In genomic region chr1:197360068-197360467, GRCh38 we compare ENCODE assay signal across 17 cellular contexts.
DNase-seq lines count a peak whose midpoint lies in the region; ATAC-seq and TF ChIP-seq lines count a peak whose summit lies in the region.
"Had no signal": no experiment of that assay in that cellular context is flagged by ENCODE, and none has a peak within 500 bp of the region (broad histone marks: within the 10 kb centered on the region; RNA-seq: fewer than 3 reads in every experiment).

No MANE protein-coding gene starts in this region.

- DNase-seq in GM23338 (ENCODE audit: low spot score) (no peak), NCI-H446 treated with DMSO at 0.1 percent for 48 hours (lab: John Stamatoyannopoulos, UW) (peak; percentile 7), choroid plexus epithelial cell (ENCODE audit: low read depth) (peak; percentile 67), skeletal muscle cell (ENCODE audit: low read depth) (peak; percentile 81), NCI-H1436 (lab: John Stamatoyannopoulos, UW) (no peak), T-helper 1 cell (no peak)
- no peak for DNase-seq in activated CD4-positive, CD25-positive, alpha-beta regulatory T cell (lab: John Stamatoyannopoulos, UW)
- DNase-seq: CD4-positive, CD25-positive, alpha-beta regulatory T cell; DND-41; NCI-H1105; NCI-H510A treated with DMSO at 0.1 percent for 48 hours; NCI-H774; OCI-M1; SJCRH30 had no signal

- peak overlapping the region; percentile 23; the same call in 1 of the 2 replicates for H2AFZ ChIP-seq in GM23338

- no peak overlapping the region for H3K27ac ChIP-seq in GM23338 (ENCODE audit: low read depth)
- H3K27ac ChIP-seq: KMS-11, SJCRH30 had no signal

- H3K79me2 ChIP-seq in GM23338 (replicated peaks; ENCODE audit: insufficient read depth): no peaks in the 10 kb centered on the region

- H3K27me3 ChIP-seq in GM23338 (ENCODE audit: insufficient read depth): no peaks in the 10 kb centered on the region
- H3K27me3 ChIP-seq: SJCRH30 had no signal

- TF ChIP-seq CTCF in GM23338 (conservative IDR thresholded peaks at IDR 0.05; ENCODE audit: low read depth in 2 of 2): no peak
- TF ChIP-seq CTCF in choroid plexus epithelial cell (conservative IDR thresholded peaks at IDR 0.05; ENCODE audit: low read depth, low read length): no peak

- H3F3A ChIP-seq in GM23338 (replicated peaks; ENCODE audit: low read depth): no peaks in the 10 kb centered on the region

- H3K4me3 ChIP-seq in GM23338: no peak overlapping the region
- H3K4me3 ChIP-seq in choroid plexus epithelial cell (ENCODE audit: low read depth, low read length): no peak overlapping the region
- no peak overlapping the region for H3K4me3 ChIP-seq in skeletal muscle cell (ENCODE audit: low read depth, low read length)
- H3K4me3 ChIP-seq: GM12878, HAP-1, SJCRH30 had no signal

- no peaks in the 10 kb centered on the region for H3K4me1 ChIP-seq in GM23338 (ENCODE audit: insufficient read depth)
- H3K4me1 ChIP-seq: HAP-1, SJCRH30 had no signal

- no peak overlapping the region for H3K4me3 Mint-ChIP-seq in GM23338

- H3K4me1 Mint-ChIP-seq in GM23338: no peaks in the 10 kb centered on the region
- H3K4me1 Mint-ChIP-seq: CD4-positive, CD25-positive, alpha-beta regulatory T cell had no signal

- no peaks in the 10 kb centered on the region for H3K36me3 ChIP-seq in GM23338 (ENCODE audit: insufficient read depth)
- H3K36me3 ChIP-seq: HAP-1, SJCRH30 had no signal

- no peaks in the 10 kb centered on the region for H3K9me2 ChIP-seq in GM23338 (ENCODE audit: insufficient read depth)

- ATAC-seq in GM23338: no peak
- ATAC-seq: GM12878 had no signal

- no peaks in the 10 kb centered on the region for H4K20me1 ChIP-seq in GM23338 (replicated peaks; ENCODE audit: insufficient read depth)

- H3K27me3 Mint-ChIP-seq in GM23338 (ENCODE audit: insufficient read depth, low read depth, poor library complexity): no peaks in the 10 kb centered on the region

- no peaks in the 10 kb centered on the region for H3K36me3 Mint-ChIP-seq in GM23338 (ENCODE audit: low read depth)
- H3K36me3 Mint-ChIP-seq: CD4-positive, CD25-positive, alpha-beta regulatory T cell had no signal

- no peaks in the 10 kb centered on the region for H3K9me3 Mint-ChIP-seq in GM23338
- H3K9me3 Mint-ChIP-seq: CD4-positive, CD25-positive, alpha-beta regulatory T cell had no signal

- H3K4me2 ChIP-seq in GM23338: no peak overlapping the region
- H3K4me2 ChIP-seq: KMS-11 had no signal

- peak overlapping the region; percentile 55; the same call in 1 of the 2 replicates for H3K27ac Mint-ChIP-seq in GM23338
- H3K27ac Mint-ChIP-seq: CD4-positive, CD25-positive, alpha-beta regulatory T cell had no signal

TF ChIP-seq in GM23338, 12 proteins besides CTCF, POLR2A, EP300 and RAD21 (continues in another document):
- TF ChIP-seq, protein P1, sequence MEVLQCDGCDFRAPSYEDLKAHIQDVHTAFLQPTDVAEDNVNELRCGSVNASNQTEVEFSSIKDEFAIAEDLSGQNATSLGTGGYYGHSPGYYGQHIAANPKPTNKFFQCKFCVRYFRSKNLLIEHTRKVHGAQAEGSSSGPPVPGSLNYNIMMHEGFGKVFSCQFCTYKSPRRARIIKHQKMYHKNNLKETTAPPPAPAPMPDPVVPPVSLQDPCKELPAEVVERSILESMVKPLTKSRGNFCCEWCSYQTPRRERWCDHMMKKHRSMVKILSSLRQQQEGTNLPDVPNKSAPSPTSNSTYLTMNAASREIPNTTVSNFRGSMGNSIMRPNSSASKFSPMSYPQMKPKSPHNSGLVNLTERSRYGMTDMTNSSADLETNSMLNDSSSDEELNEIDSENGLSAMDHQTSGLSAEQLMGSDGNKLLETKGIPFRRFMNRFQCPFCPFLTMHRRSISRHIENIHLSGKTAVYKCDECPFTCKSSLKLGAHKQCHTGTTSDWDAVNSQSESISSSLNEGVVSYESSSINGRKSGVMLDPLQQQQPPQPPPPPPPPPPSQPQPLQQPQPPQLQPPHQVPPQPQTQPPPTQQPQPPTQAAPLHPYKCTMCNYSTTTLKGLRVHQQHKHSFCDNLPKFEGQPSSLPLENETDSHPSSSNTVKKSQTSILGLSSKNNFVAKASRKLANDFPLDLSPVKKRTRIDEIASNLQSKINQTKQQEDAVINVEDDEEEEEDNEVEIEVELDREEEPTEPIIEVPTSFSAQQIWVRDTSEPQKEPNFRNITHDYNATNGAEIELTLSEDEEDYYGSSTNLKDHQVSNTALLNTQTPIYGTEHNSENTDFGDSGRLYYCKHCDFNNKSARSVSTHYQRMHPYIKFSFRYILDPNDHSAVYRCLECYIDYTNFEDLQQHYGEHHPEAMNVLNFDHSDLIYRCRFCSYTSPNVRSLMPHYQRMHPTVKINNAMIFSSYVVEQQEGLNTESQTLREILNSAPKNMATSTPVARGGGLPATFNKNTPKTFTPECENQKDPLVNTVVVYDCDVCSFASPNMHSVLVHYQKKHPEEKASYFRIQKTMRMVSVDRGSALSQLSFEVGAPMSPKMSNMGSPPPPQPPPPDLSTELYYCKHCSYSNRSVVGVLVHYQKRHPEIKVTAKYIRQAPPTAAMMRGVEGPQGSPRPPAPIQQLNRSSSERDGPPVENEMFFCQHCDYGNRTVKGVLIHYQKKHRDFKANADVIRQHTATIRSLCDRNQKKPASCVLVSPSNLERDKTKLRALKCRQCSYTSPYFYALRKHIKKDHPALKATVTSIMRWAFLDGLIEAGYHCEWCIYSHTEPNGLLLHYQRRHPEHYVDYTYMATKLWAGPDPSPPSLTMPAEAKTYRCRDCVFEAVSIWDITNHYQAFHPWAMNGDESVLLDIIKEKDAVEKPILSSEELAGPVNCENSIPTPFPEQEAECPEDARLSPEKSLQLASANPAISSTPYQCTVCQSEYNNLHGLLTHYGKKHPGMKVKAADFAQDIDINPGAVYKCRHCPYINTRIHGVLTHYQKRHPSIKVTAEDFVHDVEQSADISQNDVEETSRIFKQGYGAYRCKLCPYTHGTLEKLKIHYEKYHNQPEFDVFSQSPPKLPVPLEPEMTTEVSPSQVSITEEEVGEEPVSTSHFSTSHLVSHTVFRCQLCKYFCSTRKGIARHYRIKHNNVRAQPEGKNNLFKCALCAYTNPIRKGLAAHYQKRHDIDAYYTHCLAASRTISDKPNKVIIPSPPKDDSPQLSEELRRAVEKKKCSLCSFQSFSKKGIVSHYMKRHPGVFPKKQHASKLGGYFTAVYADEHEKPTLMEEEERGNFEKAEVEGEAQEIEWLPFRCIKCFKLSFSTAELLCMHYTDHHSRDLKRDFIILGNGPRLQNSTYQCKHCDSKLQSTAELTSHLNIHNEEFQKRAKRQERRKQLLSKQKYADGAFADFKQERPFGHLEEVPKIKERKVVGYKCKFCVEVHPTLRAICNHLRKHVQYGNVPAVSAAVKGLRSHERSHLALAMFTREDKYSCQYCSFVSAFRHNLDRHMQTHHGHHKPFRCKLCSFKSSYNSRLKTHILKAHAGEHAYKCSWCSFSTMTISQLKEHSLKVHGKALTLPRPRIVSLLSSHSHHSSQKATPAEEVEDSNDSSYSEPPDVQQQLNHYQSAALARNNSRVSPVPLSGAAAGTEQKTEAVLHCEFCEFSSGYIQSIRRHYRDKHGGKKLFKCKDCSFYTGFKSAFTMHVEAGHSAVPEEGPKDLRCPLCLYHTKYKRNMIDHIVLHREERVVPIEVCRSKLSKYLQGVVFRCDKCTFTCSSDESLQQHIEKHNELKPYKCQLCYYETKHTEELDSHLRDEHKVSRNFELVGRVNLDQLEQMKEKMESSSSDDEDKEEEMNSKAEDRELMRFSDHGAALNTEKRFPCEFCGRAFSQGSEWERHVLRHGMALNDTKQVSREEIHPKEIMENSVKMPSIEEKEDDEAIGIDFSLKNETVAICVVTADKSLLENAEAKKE (CRISPR knock-in tag; IDR thresholded peaks at IDR 0.05): no peak
- TF ChIP-seq JUNB (IDR thresholded peaks at IDR 0.05; ENCODE audit: unreplicated experiment) (no peak), EZH2phosphoT487 (IDR thresholded peaks at IDR 0.05; ENCODE audit: unreplicated experiment) (no peak), POLR2AphosphoS5 (IDR thresholded peaks at IDR 0.05; ENCODE audit: low read depth) (no peak), STAT1 (IDR thresholded peaks at IDR 0.05; ENCODE audit: unreplicated experiment) (no peak), ZNF114 (CRISPR knock-in tag; IDR thresholded peaks at IDR 0.05) (no peak), EZH2 (IDR thresholded peaks at IDR 0.05; ENCODE audit: low read depth, unreplicated experiment) (no peak), ZNF331 (CRISPR knock-in tag; IDR thresholded peaks at IDR 0.05; ENCODE audit: low read depth) (no peak), CREB1 (CRISPR knock-in tag; IDR thresholded peaks at IDR 0.05; ENCODE audit: low read depth) (no peak)
- TF ChIP-seq, protein P2, sequence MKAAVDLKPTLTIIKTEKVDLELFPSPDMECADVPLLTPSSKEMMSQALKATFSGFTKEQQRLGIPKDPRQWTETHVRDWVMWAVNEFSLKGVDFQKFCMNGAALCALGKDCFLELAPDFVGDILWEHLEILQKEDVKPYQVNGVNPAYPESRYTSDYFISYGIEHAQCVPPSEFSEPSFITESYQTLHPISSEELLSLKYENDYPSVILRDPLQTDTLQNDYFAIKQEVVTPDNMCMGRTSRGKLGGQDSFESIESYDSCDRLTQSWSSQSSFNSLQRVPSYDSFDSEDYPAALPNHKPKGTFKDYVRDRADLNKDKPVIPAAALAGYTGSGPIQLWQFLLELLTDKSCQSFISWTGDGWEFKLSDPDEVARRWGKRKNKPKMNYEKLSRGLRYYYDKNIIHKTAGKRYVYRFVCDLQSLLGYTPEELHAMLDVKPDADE (IDR thresholded peaks at IDR 0.05): no peak

Comparison
In these comparisons a context has a peak if more than half of its experiments do, and no peak if none do; other contexts are left out.
1. DNase-seq: peak in NCI-H446 treated with DMSO at 0.1 percent for 48 hours (single experiment), choroid plexus epithelial cell (single experiment) and skeletal muscle cell (single experiment); none in GM23338 (single experiment), activated CD4-positive, CD25-positive, alpha-beta regulatory T cell (0 of 4), NCI-H1436 (single experiment) and T-helper 1 cell (0 of 5).